Comparison of ENCODE assay signal across 6 cellular contexts in genomic region chr2:240557101-240557751, GRCh38. TPM values are rescaled to one million over a fixed set of nuclear protein-coding genes. Genes with fewer than 3 reads are reported as not detected.
DNase-seq lines count a peak whose midpoint lies in the region; ATAC-seq and TF ChIP-seq lines count a peak whose summit lies in the region.

No MANE protein-coding gene starts in this region.

- DNase-seq in T-helper 17 cell (no peak), fibroblast of mammary gland (ENCODE audit: low read depth) (no peak), NCI-H1105 treated with DMSO at 0.1 percent for 48 hours (lab: John Stamatoyannopoulos, UW) (no peak), iPS-NIHi7 (ENCODE audit: extremely low spot score) (no peak)

- peak overlapping the region; percentile 94 for H3K27ac Mint-ChIP-seq in T-helper 17 cell
- no peak overlapping the region for H3K27ac Mint-ChIP-seq in stimulated activated memory B cell treated with anti-CD40 and anti-IgM and Interleukin-4, amounts not matched to agents 10 μg/mL and 1 μg/mL and 100 μg/mL, for 72 hours

- H3K9me3 ChIP-seq in T-helper 17 cell (ENCODE audit: control insufficient read depth, low read length, poor library complexity, severe bottlenecking): no peaks in the 10 kb centered on the region

- peaks cover 39% of the 10 kb centered on the region for H3K4me1 Mint-ChIP-seq in T-helper 17 cell
- H3K4me1 Mint-ChIP-seq in stimulated activated memory B cell treated with anti-CD40 and anti-IgM and Interleukin-4, amounts not matched to agents 10 μg/mL and 1 μg/mL and 100 μg/mL, for 72 hours: peaks cover 52% of the 10 kb centered on the region

- no peak for ATAC-seq in T-helper 17 cell
- ATAC-seq in stimulated activated memory B cell treated with anti-CD40 and anti-IgM and Interleukin-4, amounts not matched to agents 10 μg/mL and 1 μg/mL and 100 μg/mL, for 72 hours: no peak
- ATAC-seq in HG02588 (IDR thresholded peaks at IDR 0.05; ENCODE audit: unreplicated experiment): no peak

- no peaks in the 10 kb centered on the region for H3K27me3 Mint-ChIP-seq in T-helper 17 cell
- H3K27me3 Mint-ChIP-seq in stimulated activated memory B cell treated with anti-CD40 and anti-IgM and Interleukin-4, amounts not matched to agents 10 μg/mL and 1 μg/mL and 100 μg/mL, for 72 hours: no peaks in the 10 kb centered on the region

- peak overlapping the region; percentile 50 for H3K4me3 ChIP-seq in fibroblast of mammary gland (ENCODE audit: control insufficient read depth, low read depth, low read length)

- no peak for TF ChIP-seq CTCF in fibroblast of mammary gland (conservative IDR thresholded peaks at IDR 0.05; ENCODE audit: control insufficient read depth, insufficient read depth, low read depth, low read length)

- no peaks in the 10 kb centered on the region for H3K9me3 Mint-ChIP-seq in stimulated activated memory B cell treated with anti-CD40 and anti-IgM and Interleukin-4, amounts not matched to agents 10 μg/mL and 1 μg/mL and 100 μg/mL, for 72 hours

- no peaks in the 10 kb centered on the region for H3K36me3 Mint-ChIP-seq in T-helper 17 cell (ENCODE audit: low read depth)
- H3K36me3 Mint-ChIP-seq in stimulated activated memory B cell treated with anti-CD40 and anti-IgM and Interleukin-4, amounts not matched to agents 10 μg/mL and 1 μg/mL and 100 μg/mL, for 72 hours: peaks cover 32% of the 10 kb centered on the region

- peak overlapping the region; percentile 45 for H3K4me3 Mint-ChIP-seq in T-helper 17 cell
- peak overlapping the region; percentile 1 for H3K4me3 Mint-ChIP-seq in stimulated activated memory B cell treated with anti-CD40 and anti-IgM and Interleukin-4, amounts not matched to agents 10 μg/mL and 1 μg/mL and 100 μg/mL, for 72 hours

RNA-seq across cellular contexts. Expression of gene ANKMY1, which starts 0.6 kb away (rescaled TPM):
- 10 to 100 TPM; 34.6 to 42.6 TPM for total RNA-seq in T-helper 17 cell

RNA-seq across cellular contexts. Expression of gene DUSP28, which starts 2.9 kb away (rescaled TPM):
- total RNA-seq in T-helper 17 cell: 10 to 100 TPM; 12.5 to 12.8 TPM

RNA-seq across cellular contexts. Expression of gene RNPEPL1, which starts 11.1 kb away (rescaled TPM):
- total RNA-seq in T-helper 17 cell: 100 to 1,000 TPM; 111 to 130 TPM

RNA-seq across cellular contexts. Expression of gene CAPN10, which starts 29.3 kb away (rescaled TPM):
- 10 to 100 TPM; 64.2 to 82.9 TPM for total RNA-seq in T-helper 17 cell
